Comparison of ENCODE assay signal across 1 cellular context in the genomic region with DNA sequence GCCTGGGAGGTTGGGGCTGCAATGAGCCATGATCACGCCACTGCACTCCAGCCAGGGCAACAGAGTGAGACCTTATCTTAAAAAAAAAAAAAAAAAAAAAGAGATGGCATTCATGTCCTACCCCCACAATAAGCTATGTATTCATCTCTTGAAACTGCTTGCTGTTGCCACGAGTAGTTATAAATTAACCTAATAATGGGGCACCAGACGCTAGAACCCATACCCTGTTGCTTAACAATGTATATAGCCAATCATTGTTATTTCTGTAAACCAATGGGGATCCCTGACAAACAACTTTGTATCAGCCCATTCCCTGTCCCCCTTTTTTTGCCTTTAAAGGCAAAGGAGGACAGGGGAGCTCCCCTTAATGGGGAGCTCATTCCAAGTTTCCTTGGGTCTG.
TF ChIP-seq lines count a peak whose summit lies in the region.

No MANE protein-coding gene starts in this region.

TF ChIP-seq in HepG2, 621 proteins besides CTCF, POLR2A, EP300 and RAD21 (continued from another document):
- TF ChIP-seq, protein P1, sequence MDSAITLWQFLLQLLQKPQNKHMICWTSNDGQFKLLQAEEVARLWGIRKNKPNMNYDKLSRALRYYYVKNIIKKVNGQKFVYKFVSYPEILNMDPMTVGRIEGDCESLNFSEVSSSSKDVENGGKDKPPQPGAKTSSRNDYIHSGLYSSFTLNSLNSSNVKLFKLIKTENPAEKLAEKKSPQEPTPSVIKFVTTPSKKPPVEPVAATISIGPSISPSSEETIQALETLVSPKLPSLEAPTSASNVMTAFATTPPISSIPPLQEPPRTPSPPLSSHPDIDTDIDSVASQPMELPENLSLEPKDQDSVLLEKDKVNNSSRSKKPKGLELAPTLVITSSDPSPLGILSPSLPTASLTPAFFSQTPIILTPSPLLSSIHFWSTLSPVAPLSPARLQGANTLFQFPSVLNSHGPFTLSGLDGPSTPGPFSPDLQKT (CRISPR knock-in tag; IDR thresholded peaks at IDR 0.05; ENCODE audit: borderline replicate concordance), result no peak
- TF ChIP-seq CBX5 (CRISPR knock-in tag; IDR thresholded peaks at IDR 0.05; ENCODE audit: borderline replicate concordance), result no peak
- TF ChIP-seq, protein P2, sequence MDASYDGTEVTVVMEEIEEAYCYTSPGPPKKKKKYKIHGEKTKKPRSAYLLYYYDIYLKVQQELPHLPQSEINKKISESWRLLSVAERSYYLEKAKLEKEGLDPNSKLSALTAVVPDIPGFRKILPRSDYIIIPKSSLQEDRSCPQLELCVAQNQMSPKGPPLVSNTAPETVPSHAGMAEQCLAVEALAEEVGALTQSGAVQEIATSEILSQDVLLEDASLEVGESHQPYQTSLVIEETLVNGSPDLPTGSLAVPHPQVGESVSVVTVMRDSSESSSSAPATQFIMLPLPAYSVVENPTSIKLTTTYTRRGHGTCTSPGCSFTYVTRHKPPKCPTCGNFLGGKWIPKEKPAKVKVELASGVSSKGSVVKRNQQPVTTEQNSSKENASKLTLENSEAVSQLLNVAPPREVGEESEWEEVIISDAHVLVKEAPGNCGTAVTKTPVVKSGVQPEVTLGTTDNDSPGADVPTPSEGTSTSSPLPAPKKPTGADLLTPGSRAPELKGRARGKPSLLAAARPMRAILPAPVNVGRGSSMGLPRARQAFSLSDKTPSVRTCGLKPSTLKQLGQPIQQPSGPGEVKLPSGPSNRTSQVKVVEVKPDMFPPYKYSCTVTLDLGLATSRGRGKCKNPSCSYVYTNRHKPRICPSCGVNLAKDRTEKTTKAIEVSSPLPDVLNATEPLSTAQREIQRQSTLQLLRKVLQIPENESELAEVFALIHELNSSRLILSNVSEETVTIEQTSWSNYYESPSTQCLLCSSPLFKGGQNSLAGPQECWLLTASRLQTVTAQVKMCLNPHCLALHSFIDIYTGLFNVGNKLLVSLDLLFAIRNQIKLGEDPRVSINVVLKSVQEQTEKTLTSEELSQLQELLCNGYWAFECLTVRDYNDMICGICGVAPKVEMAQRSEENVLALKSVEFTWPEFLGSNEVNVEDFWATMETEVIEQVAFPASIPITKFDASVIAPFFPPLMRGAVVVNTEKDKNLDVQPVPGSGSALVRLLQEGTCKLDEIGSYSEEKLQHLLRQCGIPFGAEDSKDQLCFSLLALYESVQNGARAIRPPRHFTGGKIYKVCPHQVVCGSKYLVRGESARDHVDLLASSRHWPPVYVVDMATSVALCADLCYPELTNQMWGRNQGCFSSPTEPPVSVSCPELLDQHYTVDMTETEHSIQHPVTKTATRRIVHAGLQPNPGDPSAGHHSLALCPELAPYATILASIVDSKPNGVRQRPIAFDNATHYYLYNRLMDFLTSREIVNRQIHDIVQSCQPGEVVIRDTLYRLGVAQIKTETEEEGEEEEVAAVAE (CRISPR knock-in tag; IDR thresholded peaks at IDR 0.05; ENCODE audit: borderline replicate concordance), result no peak
